Comparison of ENCODE assay signal across 9 cellular contexts in the genomic region with DNA sequence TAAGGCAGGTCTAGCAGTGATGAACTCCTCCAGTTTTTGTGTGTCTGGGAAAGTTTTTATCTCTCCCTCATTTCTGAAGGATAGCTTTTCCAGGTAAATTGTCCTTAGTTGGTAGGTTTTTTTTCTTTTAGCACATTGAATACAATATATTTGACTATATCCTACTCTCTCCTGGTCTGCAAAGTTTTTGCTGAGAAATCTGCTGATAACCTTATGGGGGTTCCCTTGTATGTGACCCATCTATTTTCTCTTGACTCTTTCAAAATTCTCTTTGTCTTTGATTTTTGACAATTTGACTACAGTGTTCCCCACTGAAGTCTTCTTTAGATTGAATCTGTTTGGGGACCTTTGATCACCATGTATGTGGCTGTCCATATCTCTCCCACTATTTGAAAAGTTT.
"Had no signal": no experiment of that assay in that cellular context is flagged by ENCODE, and none has a peak within 500 bp of the region (broad histone marks: within the 10 kb centered on the region; RNA-seq: fewer than 3 reads in every experiment).

No MANE protein-coding gene starts in this region.

- H3K4me3 ChIP-seq: K562 had no signal

- ATAC-seq: HepG2, K562 had no signal

- H3K36me3 Mint-ChIP-seq: IgD-negative memory B cell had no signal

- H3K4me1 Mint-ChIP-seq: IgD-negative memory B cell had no signal

- H3K27ac ChIP-seq: HL-60, KMS-11 had no signal

- DNase-seq: IMR-90, KBM-7, KG1 had no signal

- H3K4me2 ChIP-seq: KMS-11 had no signal

- H3K4me3 Mint-ChIP-seq: IgD-negative memory B cell had no signal

- FAIRE-seq: HepG2, HTR-8/SVneo, K562 had no signal

- H3K27ac Mint-ChIP-seq: IgD-negative memory B cell had no signal
